Comparison of ENCODE assay signal across 11 cellular contexts in genomic region chr10:15898046-15898445, GRCh38. TPM values are rescaled to one million over a fixed set of nuclear protein-coding genes. Genes with fewer than 3 reads are reported as not detected.
DNase-seq lines count a peak whose midpoint lies in the region; ATAC-seq and TF ChIP-seq lines count a peak whose summit lies in the region.
"Had no signal": no experiment of that assay in that cellular context is flagged by ENCODE, and none has a peak within 500 bp of the region (broad histone marks: within the 10 kb centered on the region; RNA-seq: fewer than 3 reads in every experiment).

No MANE protein-coding gene starts in this region.

- peak; percentile 45 for TF ChIP-seq CTCF in cardiac fibroblast (IDR thresholded peaks at IDR 0.05; ENCODE audit: low read depth, low read length)

- no peak overlapping the region for H3K27ac ChIP-seq in Karpas-422 (ENCODE audit: low read length)
- H3K27ac ChIP-seq: BLaER1 had no signal

- H3K79me2 ChIP-seq in Karpas-422 (ENCODE audit: low read length): no peaks in the 10 kb centered on the region

- no peak overlapping the region for H3K4me2 ChIP-seq in Karpas-422 (ENCODE audit: low read depth, low read length, poor library complexity, severe bottlenecking)
- H3K4me2 ChIP-seq: BLaER1 had no signal

- ATAC-seq in activated CD8-positive, alpha-beta memory T cell treated with anti-CD3 and anti-CD28 coated beads, Interleukin-2, amount 10 ng/mL, durations not matched to agents 7 days and 5 days: no peak

- H3K36me3 Mint-ChIP-seq in activated CD8-positive, alpha-beta memory T cell treated with anti-CD3 and anti-CD28 coated beads, Interleukin-2, amount 10 ng/mL, durations not matched to agents 7 days and 5 days: no peaks in the 10 kb centered on the region

- DNase-seq in NCI-H748 (lab: John Stamatoyannopoulos, UW; ENCODE audit: unreplicated experiment) (peak; percentile 16), NCI-H748 treated with DMSO at 0.1 percent for 48 hours (lab: John Stamatoyannopoulos, UW) (no peak), Karpas-422 (peak; percentile 70), cardiac fibroblast (ENCODE audit: low read depth in 2 of 2) (peak; percentile 22 to 62), putamen (ENCODE audit: low spot score) (peak; percentile 10), MG63 (no peak), 8988T (no peak)
- no peak for DNase-seq in activated CD8-positive, alpha-beta memory T cell treated with anti-CD3 and anti-CD28 coated beads, Interleukin-2, amount 10 ng/mL, durations not matched to agents 7 days and 5 days
- DNase-seq: activated CD4-positive, alpha-beta T cell treated with anti-CD3 and anti-CD28 coated beads, Interleukin-2, amount 10 ng/mL, durations not matched to agents 24 days and 14 days; NCI-H2171 had no signal

- H3K9me3 ChIP-seq in Karpas-422 (ENCODE audit: low read length) (no peaks in the 10 kb centered on the region), MG63 (no peaks in the 10 kb centered on the region)
- H3K9me3 ChIP-seq: BLaER1 had no signal

- H2AFZ ChIP-seq in Karpas-422 (ENCODE audit: low read length): no peak overlapping the region

- no peaks in the 10 kb centered on the region for H3K4me1 ChIP-seq in Karpas-422 (ENCODE audit: low read length)
- H3K4me1 ChIP-seq: BLaER1 had no signal

- no peaks in the 10 kb centered on the region for H3K4me1 Mint-ChIP-seq in activated CD8-positive, alpha-beta memory T cell treated with anti-CD3 and anti-CD28 coated beads, Interleukin-2, amount 10 ng/mL, durations not matched to agents 7 days and 5 days
- H3K4me1 Mint-ChIP-seq: activated CD4-positive, alpha-beta T cell treated with anti-CD3 and anti-CD28 coated beads, Interleukin-2, amount 10 ng/mL, durations not matched to agents 24 days and 14 days had no signal

- no peak overlapping the region for H3K27ac Mint-ChIP-seq in activated CD8-positive, alpha-beta memory T cell treated with anti-CD3 and anti-CD28 coated beads, Interleukin-2, amount 10 ng/mL, durations not matched to agents 7 days and 5 days
- H3K27ac Mint-ChIP-seq: activated CD4-positive, alpha-beta T cell treated with anti-CD3 and anti-CD28 coated beads, Interleukin-2, amount 10 ng/mL, durations not matched to agents 24 days and 14 days had no signal

- no peaks in the 10 kb centered on the region for H4K20me1 ChIP-seq in Karpas-422 (ENCODE audit: insufficient read depth, low read depth, low read length)
- H4K20me1 ChIP-seq: BLaER1 had no signal

- H3K9me3 Mint-ChIP-seq in activated CD8-positive, alpha-beta memory T cell treated with anti-CD3 and anti-CD28 coated beads, Interleukin-2, amount 10 ng/mL, durations not matched to agents 7 days and 5 days (ENCODE audit: low read depth): no peaks in the 10 kb centered on the region
- H3K9me3 Mint-ChIP-seq: activated CD4-positive, alpha-beta T cell treated with anti-CD3 and anti-CD28 coated beads, Interleukin-2, amount 10 ng/mL, durations not matched to agents 24 days and 14 days had no signal

- H3K27me3 ChIP-seq in Karpas-422 (ENCODE audit: low read length): no peaks in the 10 kb centered on the region
- H3K27me3 ChIP-seq in MG63: peaks cover 2% of the 10 kb centered on the region
- H3K27me3 ChIP-seq: BLaER1 had no signal

- H3K9me2 ChIP-seq in Karpas-422 (replicated peaks; ENCODE audit: insufficient read depth, low read length): no peaks in the 10 kb centered on the region

- H3K36me3 ChIP-seq in Karpas-422 (ENCODE audit: insufficient read depth, low read length) (no peaks in the 10 kb centered on the region), MG63 (no peaks in the 10 kb centered on the region)
- H3K36me3 ChIP-seq: BLaER1 had no signal

- no peak overlapping the region for H3K9ac ChIP-seq in Karpas-422 (ENCODE audit: low read length)
- H3K9ac ChIP-seq: BLaER1 had no signal

- CTCF ChIA-PET in activated CD8-positive, alpha-beta memory T cell treated with anti-CD3 and anti-CD28 coated beads, Interleukin-2, amount 10 ng/mL, durations not matched to agents 7 days and 5 days (lab: Charles Lee): interaction anchor here (1.2 kb wide), 1 partner anchor 10 kb away, joined by 3 read pairs; no protein-coding TSS in a partner anchor

- H3K27me3 Mint-ChIP-seq in activated CD8-positive, alpha-beta memory T cell treated with anti-CD3 and anti-CD28 coated beads, Interleukin-2, amount 10 ng/mL, durations not matched to agents 7 days and 5 days: peaks cover 19% of the 10 kb centered on the region

- H3K4me3 ChIP-seq in Karpas-422 (ENCODE audit: low read length) (no peak overlapping the region), cardiac fibroblast (replicated peaks in 1 of 2; ENCODE audit: low read depth in 2 of 2, low read length in 2 of 2) (no peak overlapping the region), MG63 (no peak overlapping the region)
- H3K4me3 ChIP-seq: BLaER1 had no signal

- no peak overlapping the region for H3K4me3 Mint-ChIP-seq in activated CD8-positive, alpha-beta memory T cell treated with anti-CD3 and anti-CD28 coated beads, Interleukin-2, amount 10 ng/mL, durations not matched to agents 7 days and 5 days
- H3K4me3 Mint-ChIP-seq: activated CD4-positive, alpha-beta T cell treated with anti-CD3 and anti-CD28 coated beads, Interleukin-2, amount 10 ng/mL, durations not matched to agents 24 days and 14 days had no signal

RNA-seq across cellular contexts. Expression of gene MINDY3, which starts 37.7 kb away (rescaled TPM):
- total RNA-seq in Karpas-422 (2014; rRNA removed; shearing (Covaris generic); ENCODE audit: low replicate concordance): 22.6 and 43.0 TPM in 2 replicates
- total RNA-seq in activated CD8-positive, alpha-beta memory T cell treated with anti-CD3 and anti-CD28 coated beads, Interleukin-2, amount 10 ng/mL, durations not matched to agents 7 days and 5 days: 10 to 100 TPM; 16.4 to 18.3 TPM
- 9.3 and 12.1 TPM in 2 replicates for total RNA-seq in MG63 (2014; rRNA removed; shearing (Covaris generic); ENCODE audit: low replicate concordance)

Comparison
In these comparisons a context has a peak if more than half of its experiments do, and no peak if none do; other contexts are left out.
1. DNase-seq: peak in NCI-H748 (single experiment), Karpas-422 (single experiment), cardiac fibroblast (2 of 2) and putamen (single experiment); none in NCI-H748 treated with DMSO at 0.1 percent for 48 hours (single experiment), activated CD8-positive, alpha-beta memory T cell treated with anti-CD3 and anti-CD28 coated beads, Interleukin-2, amount 10 ng/mL, durations not matched to agents 7 days and 5 days (single experiment), MG63 (single experiment) and 8988T (single experiment).